1 cellular context compared by ENCODE assay signal in the genomic region with DNA sequence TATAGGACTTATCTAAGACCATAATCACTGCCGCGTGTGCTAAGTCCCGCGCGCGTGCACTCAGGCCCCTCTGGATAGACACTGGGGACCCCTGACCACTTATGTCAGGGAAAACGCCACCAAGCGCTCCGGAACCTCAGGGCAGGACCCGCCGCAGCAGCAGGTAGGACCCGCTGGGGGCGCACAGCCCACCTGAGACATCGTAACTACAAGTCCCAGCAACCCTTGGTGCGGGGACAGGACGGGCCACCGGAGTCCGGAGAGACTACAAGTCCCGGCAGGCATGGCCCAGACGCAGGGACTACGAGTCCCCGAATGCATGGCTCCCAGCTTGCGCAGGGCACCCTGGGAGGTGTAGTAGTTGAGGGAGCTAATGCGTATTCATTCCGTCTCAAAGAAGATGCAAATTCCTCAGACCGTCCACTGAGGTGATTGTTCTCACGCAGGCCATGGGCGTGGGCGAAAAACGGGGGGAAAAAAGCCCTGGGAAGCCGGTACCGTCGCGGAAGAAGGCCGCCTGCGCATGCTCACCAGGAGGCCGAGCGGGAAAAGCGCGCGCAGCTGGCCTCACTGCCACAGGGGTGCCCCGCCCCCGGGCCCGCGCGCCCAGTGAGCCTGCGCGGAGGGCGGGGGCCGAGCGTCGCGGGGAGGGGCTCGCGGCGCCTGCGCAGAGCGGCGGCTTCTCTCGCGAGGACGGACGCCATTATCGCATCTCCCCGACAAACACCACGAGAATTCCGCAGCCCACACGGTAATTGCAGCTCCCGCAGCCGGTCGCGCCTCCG.
TF ChIP-seq lines count a peak whose summit lies in the region.

A gene with protein sequence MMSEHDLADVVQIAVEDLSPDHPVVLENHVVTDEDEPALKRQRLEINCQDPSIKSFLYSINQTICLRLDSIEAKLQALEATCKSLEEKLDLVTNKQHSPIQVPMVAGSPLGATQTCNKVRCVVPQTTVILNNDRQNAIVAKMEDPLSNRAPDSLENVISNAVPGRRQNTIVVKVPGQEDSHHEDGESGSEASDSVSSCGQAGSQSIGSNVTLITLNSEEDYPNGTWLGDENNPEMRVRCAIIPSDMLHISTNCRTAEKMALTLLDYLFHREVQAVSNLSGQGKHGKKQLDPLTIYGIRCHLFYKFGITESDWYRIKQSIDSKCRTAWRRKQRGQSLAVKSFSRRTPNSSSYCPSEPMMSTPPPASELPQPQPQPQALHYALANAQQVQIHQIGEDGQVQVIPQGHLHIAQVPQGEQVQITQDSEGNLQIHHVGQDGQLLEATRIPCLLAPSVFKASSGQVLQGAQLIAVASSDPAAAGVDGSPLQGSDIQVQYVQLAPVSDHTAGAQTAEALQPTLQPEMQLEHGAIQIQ (plus strand): TSS at position 670 of the 785 bp plus-strand sequence. CDS start 23,682 bp downstream, outside the sequence.

TF ChIP-seq in HepG2, 621 proteins besides CTCF, POLR2A, EP300 and RAD21 (continued from another document and continues in another):
- TF ChIP-seq, protein P1, sequence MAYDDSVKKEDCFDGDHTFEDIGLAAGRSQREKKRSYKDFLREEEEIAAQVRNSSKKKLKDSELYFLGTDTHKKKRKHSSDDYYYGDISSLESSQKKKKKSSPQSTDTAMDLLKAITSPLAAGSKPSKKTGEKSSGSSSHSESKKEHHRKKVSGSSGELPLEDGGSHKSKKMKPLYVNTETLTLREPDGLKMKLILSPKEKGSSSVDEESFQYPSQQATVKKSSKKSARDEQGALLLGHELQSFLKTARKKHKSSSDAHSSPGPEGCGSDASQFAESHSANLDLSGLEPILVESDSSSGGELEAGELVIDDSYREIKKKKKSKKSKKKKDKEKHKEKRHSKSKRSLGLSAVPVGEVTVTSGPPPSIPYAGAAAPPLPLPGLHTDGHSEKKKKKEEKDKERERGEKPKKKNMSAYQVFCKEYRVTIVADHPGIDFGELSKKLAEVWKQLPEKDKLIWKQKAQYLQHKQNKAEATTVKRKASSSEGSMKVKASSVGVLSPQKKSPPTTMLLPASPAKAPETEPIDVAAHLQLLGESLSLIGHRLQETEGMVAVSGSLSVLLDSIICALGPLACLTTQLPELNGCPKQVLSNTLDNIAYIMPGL (CRISPR knock-in tag; IDR thresholded peaks at IDR 0.05; ENCODE audit: borderline replicate concordance in 1 of 2, low read depth in 1 of 2) = peak; percentile 79 to 88
- TF ChIP-seq PAWR (CRISPR knock-in tag; IDR thresholded peaks at IDR 0.05; ENCODE audit: borderline replicate concordance) (peak; percentile 75; the same call in 1 of the 2 replicates), DMAP1 (CRISPR knock-in tag; IDR thresholded peaks at IDR 0.05) (peak; percentile 73; the same call in 1 of the 2 replicates), ZNF598 (CRISPR knock-in tag; IDR thresholded peaks at IDR 0.05; ENCODE audit: borderline replicate concordance) (peak; percentile 67), KLF15 (CRISPR knock-in tag; IDR thresholded peaks at IDR 0.05; ENCODE audit: borderline replicate concordance) (peak; percentile 63; the same call in 1 of the 2 replicates), ERF (CRISPR knock-in tag; IDR thresholded peaks at IDR 0.05) (peak; percentile 78; the same call in 1 of the 2 replicates), NR2C2 (CRISPR knock-in tag; IDR thresholded peaks at IDR 0.05; ENCODE audit: borderline replicate concordance) (peak; percentile 94), ZNF331 (CRISPR knock-in tag; IDR thresholded peaks at IDR 0.05) (peak; percentile 92), ZC3H4 (CRISPR knock-in tag; IDR thresholded peaks at IDR 0.05; ENCODE audit: borderline replicate concordance) (peak; percentile 70; the same call in 1 of the 2 replicates), ZMYM4 (CRISPR knock-in tag; IDR thresholded peaks at IDR 0.05) (peak; percentile 75), ZNF709 (CRISPR knock-in tag; IDR thresholded peaks at IDR 0.05) (peak; percentile 61; the same call in 1 of the 2 replicates), HHEX (CRISPR knock-in tag; IDR thresholded peaks at IDR 0.05) (no peak; the same call in 1 of the 2 replicates), ZNF282 (IDR thresholded peaks at IDR 0.05; ENCODE audit: partially characterized antibody) (no peak), ZNF737 (CRISPR knock-in tag; IDR thresholded peaks at IDR 0.05; ENCODE audit: borderline replicate concordance) (0 out of 2 replicates have a peak, but pooled peaks have one; percentile 12), MATR3 (CRISPR knock-in tag; IDR thresholded peaks at IDR 0.05) (no peak), SOX13 (IDR thresholded peaks at IDR 0.05) (peak; percentile 13; the same call in 1 of the 2 replicates), SOX13 (CRISPR knock-in tag; conservative IDR thresholded peaks at IDR 0.05 in 1 of 2, IDR thresholded peaks at IDR 0.05 in 1 of 2) (peak in 1 of 2 experiments; percentile 60; a peak in 2 of 4 replicates), ZNF432 (CRISPR knock-in tag; IDR thresholded peaks at IDR 0.05; ENCODE audit: borderline replicate concordance) (no peak), TCF7 (IDR thresholded peaks at IDR 0.05; ENCODE audit: low read depth) (no peak), ZNF296 (CRISPR knock-in tag; conservative IDR thresholded peaks at IDR 0.05) (0 out of 2 replicates have a peak, but pooled peaks have one; percentile 63), ZZZ3 (CRISPR knock-in tag; IDR thresholded peaks at IDR 0.05; ENCODE audit: borderline replicate concordance) (peak; percentile 66; the same call in 1 of the 2 replicates), SALL1 (CRISPR knock-in tag; IDR thresholded peaks at IDR 0.05) (peak; percentile 68), PITX1 (CRISPR knock-in tag; IDR thresholded peaks at IDR 0.05) (peak; percentile 87), MYNN (CRISPR knock-in tag; IDR thresholded peaks at IDR 0.05; ENCODE audit: low read depth) (peak; percentile 30; the same call in 1 of the 2 replicates), TCF7L2 (IDR thresholded peaks at IDR 0.05; ENCODE audit: low read depth, low read length) (no peak), CAMTA2 (CRISPR knock-in tag; IDR thresholded peaks at IDR 0.05; ENCODE audit: borderline replicate concordance) (no peak), ZSCAN12 (CRISPR knock-in tag; IDR thresholded peaks at IDR 0.05) (peak; percentile 31; the same call in 1 of the 2 replicates), PRMT3 (CRISPR knock-in tag; IDR thresholded peaks at IDR 0.05; ENCODE audit: borderline replicate concordance, low read depth) (no peak), SMAD1 (CRISPR knock-in tag; IDR thresholded peaks at IDR 0.05; ENCODE audit: borderline replicate concordance, low read depth) (peak; percentile 89; the same call in 1 of the 2 replicates), ZNF441 (CRISPR knock-in tag; IDR thresholded peaks at IDR 0.05; ENCODE audit: borderline replicate concordance) (peak; percentile 35; the same call in 1 of the 2 replicates), KMT2B (CRISPR knock-in tag; IDR thresholded peaks at IDR 0.05) (peak; percentile 85), FOXJ3 (CRISPR knock-in tag; IDR thresholded peaks at IDR 0.05; ENCODE audit: borderline replicate concordance) (peak; percentile 81; the same call in 1 of the 2 replicates), ZFP37 (CRISPR knock-in tag; IDR thresholded peaks at IDR 0.05; ENCODE audit: borderline replicate concordance) (peak; percentile 70; the same call in 1 of the 2 replicates)
- TF ChIP-seq, protein P2, sequence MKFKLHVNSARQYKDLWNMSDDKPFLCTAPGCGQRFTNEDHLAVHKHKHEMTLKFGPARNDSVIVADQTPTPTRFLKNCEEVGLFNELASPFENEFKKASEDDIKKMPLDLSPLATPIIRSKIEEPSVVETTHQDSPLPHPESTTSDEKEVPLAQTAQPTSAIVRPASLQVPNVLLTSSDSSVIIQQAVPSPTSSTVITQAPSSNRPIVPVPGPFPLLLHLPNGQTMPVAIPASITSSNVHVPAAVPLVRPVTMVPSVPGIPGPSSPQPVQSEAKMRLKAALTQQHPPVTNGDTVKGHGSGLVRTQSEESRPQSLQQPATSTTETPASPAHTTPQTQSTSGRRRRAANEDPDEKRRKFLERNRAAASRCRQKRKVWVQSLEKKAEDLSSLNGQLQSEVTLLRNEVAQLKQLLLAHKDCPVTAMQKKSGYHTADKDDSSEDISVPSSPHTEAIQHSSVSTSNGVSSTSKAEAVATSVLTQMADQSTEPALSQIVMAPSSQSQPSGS (CRISPR knock-in tag; IDR thresholded peaks at IDR 0.05) = peak; percentile 90
- TF ChIP-seq, protein P3, sequence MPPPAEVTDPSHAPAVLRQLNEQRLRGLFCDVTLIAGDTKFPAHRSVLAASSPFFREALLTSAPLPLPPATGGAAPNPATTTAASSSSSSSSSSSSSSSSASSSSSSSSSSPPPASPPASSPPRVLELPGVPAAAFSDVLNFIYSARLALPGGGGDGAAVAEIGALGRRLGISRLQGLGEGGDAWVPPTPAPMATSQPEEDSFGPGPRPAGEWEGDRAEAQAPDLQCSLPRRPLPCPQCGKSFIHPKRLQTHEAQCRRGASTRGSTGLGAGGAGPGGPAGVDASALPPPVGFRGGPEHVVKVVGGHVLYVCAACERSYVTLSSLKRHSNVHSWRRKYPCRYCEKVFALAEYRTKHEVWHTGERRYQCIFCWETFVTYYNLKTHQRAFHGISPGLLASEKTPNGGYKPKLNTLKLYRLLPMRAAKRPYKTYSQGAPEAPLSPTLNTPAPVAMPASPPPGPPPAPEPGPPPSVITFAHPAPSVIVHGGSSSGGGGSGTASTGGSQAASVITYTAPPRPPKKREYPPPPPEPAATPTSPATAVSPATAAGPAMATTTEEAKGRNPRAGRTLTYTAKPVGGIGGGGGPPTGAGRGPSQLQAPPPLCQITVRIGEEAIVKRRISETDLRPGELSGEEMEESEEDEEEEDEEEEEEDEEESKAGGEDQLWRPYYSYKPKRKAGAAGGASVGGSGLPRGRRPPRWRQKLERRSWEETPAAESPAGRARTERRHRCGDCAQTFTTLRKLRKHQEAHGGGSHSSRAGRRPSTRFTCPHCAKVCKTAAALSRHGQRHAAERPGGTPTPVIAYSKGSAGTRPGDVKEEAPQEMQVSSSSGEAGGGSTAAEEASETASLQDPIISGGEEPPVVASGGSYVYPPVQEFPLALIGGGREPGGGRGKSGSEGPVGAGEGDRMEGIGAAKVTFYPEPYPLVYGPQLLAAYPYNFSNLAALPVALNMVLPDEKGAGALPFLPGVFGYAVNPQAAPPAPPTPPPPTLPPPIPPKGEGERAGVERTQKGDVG (CRISPR knock-in tag; IDR thresholded peaks at IDR 0.05; ENCODE audit: borderline replicate concordance) = peak; percentile 100
- TF ChIP-seq, protein P4, sequence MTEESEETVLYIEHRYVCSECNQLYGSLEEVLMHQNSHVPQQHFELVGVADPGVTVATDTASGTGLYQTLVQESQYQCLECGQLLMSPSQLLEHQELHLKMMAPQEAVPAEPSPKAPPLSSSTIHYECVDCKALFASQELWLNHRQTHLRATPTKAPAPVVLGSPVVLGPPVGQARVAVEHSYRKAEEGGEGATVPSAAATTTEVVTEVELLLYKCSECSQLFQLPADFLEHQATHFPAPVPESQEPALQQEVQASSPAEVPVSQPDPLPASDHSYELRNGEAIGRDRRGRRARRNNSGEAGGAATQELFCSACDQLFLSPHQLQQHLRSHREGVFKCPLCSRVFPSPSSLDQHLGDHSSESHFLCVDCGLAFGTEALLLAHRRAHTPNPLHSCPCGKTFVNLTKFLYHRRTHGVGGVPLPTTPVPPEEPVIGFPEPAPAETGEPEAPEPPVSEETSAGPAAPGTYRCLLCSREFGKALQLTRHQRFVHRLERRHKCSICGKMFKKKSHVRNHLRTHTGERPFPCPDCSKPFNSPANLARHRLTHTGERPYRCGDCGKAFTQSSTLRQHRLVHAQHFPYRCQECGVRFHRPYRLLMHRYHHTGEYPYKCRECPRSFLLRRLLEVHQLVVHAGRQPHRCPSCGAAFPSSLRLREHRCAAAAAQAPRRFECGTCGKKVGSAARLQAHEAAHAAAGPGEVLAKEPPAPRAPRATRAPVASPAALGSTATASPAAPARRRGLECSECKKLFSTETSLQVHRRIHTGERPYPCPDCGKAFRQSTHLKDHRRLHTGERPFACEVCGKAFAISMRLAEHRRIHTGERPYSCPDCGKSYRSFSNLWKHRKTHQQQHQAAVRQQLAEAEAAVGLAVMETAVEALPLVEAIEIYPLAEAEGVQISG (CRISPR knock-in tag; IDR thresholded peaks at IDR 0.05) = peak; percentile 97
- TF ChIP-seq, protein P5, sequence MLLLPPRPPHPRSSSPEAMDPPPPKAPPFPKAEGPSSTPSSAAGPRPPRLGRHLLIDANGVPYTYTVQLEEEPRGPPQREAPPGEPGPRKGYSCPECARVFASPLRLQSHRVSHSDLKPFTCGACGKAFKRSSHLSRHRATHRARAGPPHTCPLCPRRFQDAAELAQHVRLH (CRISPR knock-in tag; IDR thresholded peaks at IDR 0.05; ENCODE audit: borderline replicate concordance, low read depth) = peak; percentile 98
- TF ChIP-seq, protein P6, sequence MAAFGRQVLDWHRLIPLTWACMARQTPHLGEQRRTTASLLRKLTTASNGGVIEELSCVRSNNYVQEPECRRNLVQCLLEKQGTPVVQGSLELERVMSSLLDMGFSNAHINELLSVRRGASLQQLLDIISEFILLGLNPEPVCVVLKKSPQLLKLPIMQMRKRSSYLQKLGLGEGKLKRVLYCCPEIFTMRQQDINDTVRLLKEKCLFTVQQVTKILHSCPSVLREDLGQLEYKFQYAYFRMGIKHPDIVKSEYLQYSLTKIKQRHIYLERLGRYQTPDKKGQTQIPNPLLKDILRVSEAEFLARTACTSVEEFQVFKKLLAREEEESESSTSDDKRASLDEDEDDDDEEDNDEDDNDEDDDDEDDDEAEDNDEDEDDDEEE (CRISPR knock-in tag; IDR thresholded peaks at IDR 0.05) = 0 out of 2 replicates have a peak, but pooled peaks have one; percentile 36
- TF ChIP-seq, protein P7, sequence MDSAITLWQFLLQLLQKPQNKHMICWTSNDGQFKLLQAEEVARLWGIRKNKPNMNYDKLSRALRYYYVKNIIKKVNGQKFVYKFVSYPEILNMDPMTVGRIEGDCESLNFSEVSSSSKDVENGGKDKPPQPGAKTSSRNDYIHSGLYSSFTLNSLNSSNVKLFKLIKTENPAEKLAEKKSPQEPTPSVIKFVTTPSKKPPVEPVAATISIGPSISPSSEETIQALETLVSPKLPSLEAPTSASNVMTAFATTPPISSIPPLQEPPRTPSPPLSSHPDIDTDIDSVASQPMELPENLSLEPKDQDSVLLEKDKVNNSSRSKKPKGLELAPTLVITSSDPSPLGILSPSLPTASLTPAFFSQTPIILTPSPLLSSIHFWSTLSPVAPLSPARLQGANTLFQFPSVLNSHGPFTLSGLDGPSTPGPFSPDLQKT (CRISPR knock-in tag; IDR thresholded peaks at IDR 0.05; ENCODE audit: borderline replicate concordance) = peak; percentile 73; the same call in 1 of the 2 replicates
- TF ChIP-seq, protein P8, sequence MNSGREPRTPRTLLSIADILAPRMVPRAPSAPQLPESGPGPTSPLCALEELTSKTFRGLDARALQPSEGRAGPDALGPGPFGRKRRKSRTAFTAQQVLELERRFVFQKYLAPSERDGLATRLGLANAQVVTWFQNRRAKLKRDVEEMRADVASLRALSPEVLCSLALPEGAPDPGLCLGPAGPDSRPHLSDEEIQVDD (CRISPR knock-in tag; IDR thresholded peaks at IDR 0.05; ENCODE audit: borderline replicate concordance) = 0 out of 2 replicates have a peak, but pooled peaks have one; percentile 7
